9 cellular contexts compared by ENCODE assay signal in genomic region chr12:32897688-32898573, GRCh38. TPM values are rescaled to one million over a fixed set of nuclear protein-coding genes. Genes with fewer than 3 reads are reported as not detected.
A peak's percentile ranks its signal among the peaks of the same experiment; 100 is the strongest.
DNase-seq lines count a peak whose midpoint lies in the region; ATAC-seq, FAIRE-seq and TF ChIP-seq lines count a peak whose summit lies in the region.
"Had no signal": no experiment of that assay in that cellular context is flagged by ENCODE, and none has a peak within 500 bp of the region (broad histone marks: within the 10 kb centered on the region; RNA-seq: fewer than 3 reads in every experiment).

No MANE protein-coding gene starts in this region.

- no peak overlapping the region for H2AFZ ChIP-seq in MM.1S (ENCODE audit: low read length)

- no peaks in the 10 kb centered on the region for H4K20me1 ChIP-seq in MM.1S (ENCODE audit: insufficient read depth, low read length)

- H3K4me2 ChIP-seq in MM.1S (ENCODE audit: low read depth, low read length) = peak overlapping the region; percentile 74

- H3K4me3 ChIP-seq in MM.1S (ENCODE audit: low read length) = peak overlapping the region; percentile 84
- no peak overlapping the region for H3K4me3 ChIP-seq in bronchial epithelial cell (ENCODE audit: low read depth, low read length)
- H3K4me3 ChIP-seq in brain microvascular endothelial cell (ENCODE audit: low read depth, low read length) = no peak overlapping the region

- H3F3A ChIP-seq in MM.1S (ENCODE audit: insufficient read depth, low read length) = peaks cover 67% of the 10 kb centered on the region

- peaks cover 29 to 36% of the 10 kb centered on the region in 2 donors for H3K27me3 Mint-ChIP-seq in natural killer cell treated with Interleukin-12 subunit alpha and Interleukin-12 subunit beta and Interleukin-15 and Interleukin-18, amount 100 ng/mL, for 72 hours
- H3K27me3 Mint-ChIP-seq in activated CD4-positive, alpha-beta T cell treated with anti-CD3 and anti-CD28 coated beads, Interleukin-2, amount 10 ng/mL, durations not matched to agents 24 days and 14 days = peaks cover 45% of the 10 kb centered on the region

- H3K36me3 Mint-ChIP-seq in natural killer cell treated with Interleukin-12 subunit alpha and Interleukin-12 subunit beta and Interleukin-15 and Interleukin-18, amount 100 ng/mL, for 72 hours = peaks cover 5% of the 10 kb centered on the region
- no peaks in the 10 kb centered on the region for H3K36me3 Mint-ChIP-seq in activated CD4-positive, alpha-beta T cell treated with anti-CD3 and anti-CD28 coated beads, Interleukin-2, amount 10 ng/mL, durations not matched to agents 24 days and 14 days (ENCODE audit: low read depth)

- no peak for FAIRE-seq in bronchial epithelial cell (lab: Jason Lieb, UNC)

- H3K27ac ChIP-seq in MM.1S (ENCODE audit: low read length) (peak overlapping the region; percentile 88; the same call in 1 of the 2 replicates), brain microvascular endothelial cell (no peak overlapping the region)

- H3K4me1 ChIP-seq in MM.1S (ENCODE audit: low read length) = peaks cover 48% of the 10 kb centered on the region

- peak overlapping the region; percentile 78 for H3K9ac ChIP-seq in MM.1S (ENCODE audit: low read length)

- H3K36me3 ChIP-seq in MM.1S (replicated peaks; ENCODE audit: insufficient read depth, low read length) = peaks cover 3% of the 10 kb centered on the region; the same call in 1 of the 2 replicates
- no peaks in the 10 kb centered on the region for H3K36me3 ChIP-seq in bronchial epithelial cell (ENCODE audit: control insufficient read depth, insufficient read depth, low read length)
- no peaks in the 10 kb centered on the region for H3K36me3 ChIP-seq in brain microvascular endothelial cell (replicated peaks)

- intact Hi-C loops in activated CD4-positive, alpha-beta T cell treated with anti-CD3 and anti-CD28 coated beads, Interleukin-2, amount 10 ng/mL, durations not matched to agents 24 days and 14 days (cut with micrococcal nuclease) = no loop called here

- DNase-seq in DMS153 treated with DMSO at 0.1 percent for 48 hours (lab: John Stamatoyannopoulos, UW; ENCODE audit: unreplicated experiment) = peak; percentile 76
- no peak for DNase-seq in MM.1S
- DNase-seq in bronchial epithelial cell (ENCODE audit: low read depth) = peak; percentile 31
- no peak for DNase-seq in natural killer cell treated with Interleukin-12 subunit alpha and Interleukin-12 subunit beta and Interleukin-15 and Interleukin-18, amount 100 ng/mL, for 72 hours (ENCODE audit: low spot score)
- no peak for DNase-seq in SKM-1 (lab: John Stamatoyannopoulos, UW; ENCODE audit: unreplicated experiment)
- no peak for DNase-seq in brain microvascular endothelial cell
- no peak for DNase-seq in GM13977 (ENCODE audit: low spot score)
- DNase-seq in activated CD4-positive, alpha-beta T cell treated with anti-CD3 and anti-CD28 coated beads, Interleukin-2, amount 10 ng/mL, durations not matched to agents 24 days and 14 days = no peak
- DNase-seq: NCI-H1436 had no signal

- peak overlapping the region; percentile 48 for H3K4me3 Mint-ChIP-seq in natural killer cell treated with Interleukin-12 subunit alpha and Interleukin-12 subunit beta and Interleukin-15 and Interleukin-18, amount 100 ng/mL, for 72 hours
- H3K4me3 Mint-ChIP-seq in activated CD4-positive, alpha-beta T cell treated with anti-CD3 and anti-CD28 coated beads, Interleukin-2, amount 10 ng/mL, durations not matched to agents 24 days and 14 days = no peak overlapping the region

- TF ChIP-seq CTCF in MM.1S (IDR thresholded peaks at IDR 0.05; ENCODE audit: low read length) = no peak
- no peak for TF ChIP-seq CTCF in bronchial epithelial cell (IDR thresholded peaks at IDR 0.05; ENCODE audit: insufficient read depth, low read length, severe bottlenecking)
- no peak for TF ChIP-seq CTCF in brain microvascular endothelial cell (IDR thresholded peaks at IDR 0.05; ENCODE audit: low read depth, low read length, missing control alignments)
- no peak for TF ChIP-seq CTCF in GM13977 (IDR thresholded peaks at IDR 0.05; ENCODE audit: extremely low read depth, insufficient read depth, missing control alignments)

- H3K27me3 ChIP-seq in MM.1S (replicated peaks; ENCODE audit: insufficient read depth, low read length) (no peaks in the 10 kb centered on the region), bronchial epithelial cell (ENCODE audit: control insufficient read depth, insufficient read depth, low read length) (no peaks in the 10 kb centered on the region), brain microvascular endothelial cell (replicated peaks) (peaks cover 10% of the 10 kb centered on the region)

- no peak for ATAC-seq in natural killer cell treated with Interleukin-12 subunit alpha and Interleukin-12 subunit beta and Interleukin-15 and Interleukin-18, amount 100 ng/mL, for 72 hours

- no peaks in the 10 kb centered on the region for H3K9me3 ChIP-seq in MM.1S (replicated peaks; ENCODE audit: insufficient read depth, low read length)

- H3K79me2 ChIP-seq in MM.1S (ENCODE audit: low read length) = peaks cover 36% of the 10 kb centered on the region

- H3K4me1 Mint-ChIP-seq in natural killer cell treated with Interleukin-12 subunit alpha and Interleukin-12 subunit beta and Interleukin-15 and Interleukin-18, amount 100 ng/mL, for 72 hours (ENCODE audit: low read depth in 2 of 2) = peaks cover 10 to 14% of the 10 kb centered on the region in 2 donors
- peaks cover 6% of the 10 kb centered on the region for H3K4me1 Mint-ChIP-seq in activated CD4-positive, alpha-beta T cell treated with anti-CD3 and anti-CD28 coated beads, Interleukin-2, amount 10 ng/mL, durations not matched to agents 24 days and 14 days

- in situ Hi-C loops in brain microvascular endothelial cell (cut with HindIII; ENCODE audit: low pct_ligation_motif_present, low sequenced_read_pairs) (no loop called here), GM13977 (cut with MboI; ENCODE audit: low pct_unique_long_range_greater_than_20kb, low sequenced_read_pairs, unreplicated experiment) (no loop called here)

- no peak overlapping the region for H3K27ac Mint-ChIP-seq in natural killer cell treated with Interleukin-12 subunit alpha and Interleukin-12 subunit beta and Interleukin-15 and Interleukin-18, amount 100 ng/mL, for 72 hours
- no peak overlapping the region for H3K27ac Mint-ChIP-seq in activated CD4-positive, alpha-beta T cell treated with anti-CD3 and anti-CD28 coated beads, Interleukin-2, amount 10 ng/mL, durations not matched to agents 24 days and 14 days

- H3K9me3 Mint-ChIP-seq in natural killer cell treated with Interleukin-12 subunit alpha and Interleukin-12 subunit beta and Interleukin-15 and Interleukin-18, amount 100 ng/mL, for 72 hours = no peaks in the 10 kb centered on the region
- no peaks in the 10 kb centered on the region for H3K9me3 Mint-ChIP-seq in activated CD4-positive, alpha-beta T cell treated with anti-CD3 and anti-CD28 coated beads, Interleukin-2, amount 10 ng/mL, durations not matched to agents 24 days and 14 days

- no peaks in the 10 kb centered on the region for H3K9me2 ChIP-seq in MM.1S (replicated peaks; ENCODE audit: insufficient read depth, low read length)

RNA-seq across cellular contexts. Expression of gene PKP2, which starts 1.4 kb away (rescaled TPM):
- total RNA-seq in bronchial epithelial cell = 53.9 and 74.5 TPM in 2 replicates
- under 1 TPM; 0.07 to 0.25 TPM for total RNA-seq in natural killer cell treated with Interleukin-12 subunit alpha and Interleukin-12 subunit beta and Interleukin-15 and Interleukin-18, amount 100 ng/mL, for 72 hours
- total RNA-seq in activated CD4-positive, alpha-beta T cell treated with anti-CD3 and anti-CD28 coated beads, Interleukin-2, amount 10 ng/mL, durations not matched to agents 24 days and 14 days = not detected in 2 replicates

Comparison
In these comparisons a context has a peak if more than half of its experiments do, and no peak if none do; other contexts are left out.
1. DNase-seq: peak in DMS153 treated with DMSO at 0.1 percent for 48 hours (single experiment) and bronchial epithelial cell (single experiment); none in MM.1S (single experiment), natural killer cell treated with Interleukin-12 subunit alpha and Interleukin-12 subunit beta and Interleukin-15 and Interleukin-18, amount 100 ng/mL, for 72 hours (single experiment), SKM-1 (single experiment), brain microvascular endothelial cell (single experiment), GM13977 (single experiment) and activated CD4-positive, alpha-beta T cell treated with anti-CD3 and anti-CD28 coated beads, Interleukin-2, amount 10 ng/mL, durations not matched to agents 24 days and 14 days (single experiment).
2. RNA of gene PKP2, which starts 1.4 kb away (total RNA-seq): 53.9 to 74.5 TPM in bronchial epithelial cell; 0.07 to 0.25 TPM in natural killer cell treated with Interleukin-12 subunit alpha and Interleukin-12 subunit beta and Interleukin-15 and Interleukin-18, amount 100 ng/mL, for 72 hours and not detected in activated CD4-positive, alpha-beta T cell treated with anti-CD3 and anti-CD28 coated beads, Interleukin-2, amount 10 ng/mL, durations not matched to agents 24 days and 14 days; every median in the first group is over 10 times any median in the second.